ENCODE assay signal across 25 cellular contexts in genomic region chr12:77496714-77497113, GRCh38.
"Had no signal": no experiment of that assay in that cellular context is flagged by ENCODE, and none has a peak within 500 bp of the region (broad histone marks: within the 10 kb centered on the region; RNA-seq: fewer than 3 reads in every experiment).

No MANE protein-coding gene starts in this region.

- H3K36me3 ChIP-seq: esophagus muscularis mucosa, gastroesophageal sphincter, heart left ventricle, left lung, lower lobe of right lung had no signal

- H3K4me2 ChIP-seq: hepatocyte had no signal

- H2AFZ ChIP-seq: hepatocyte had no signal

- ATAC-seq: foreskin keratinocyte, gastroesophageal sphincter, heart left ventricle, left colon, left lung, left ventricle myocardium superior, lower lobe of right lung, mucosa of descending colon had no signal

- DNase-seq: dermis blood vessel endothelial cell; dorsolateral prefrontal cortex; effector CD4-positive, alpha-beta T cell; effector memory CD4-positive, alpha-beta T cell; foreskin keratinocyte; heart left ventricle; hypothalamus; immature natural killer cell; islet precursor cell; kidney; kidney glomerular epithelial cell; left colon; left lung; left ventricle myocardium superior; lower lobe of right lung; mesenchymal stem cell; mucosa of descending colon; naive B cell had no signal

- H3K79me2 ChIP-seq: hepatocyte had no signal

- H3K4me3 ChIP-seq: coronary artery, dorsolateral prefrontal cortex, esophagus muscularis mucosa, gastroesophageal sphincter, heart left ventricle, hepatocyte, left lung, lower lobe of right lung, mucosa of descending colon had no signal

- H3K9me3 ChIP-seq: esophagus muscularis mucosa, gastroesophageal sphincter, heart left ventricle, left lung, lower lobe of right lung, mucosa of descending colon had no signal

- H3K27ac ChIP-seq: coronary artery, dorsolateral prefrontal cortex, esophagus muscularis mucosa, foreskin keratinocyte, gastroesophageal sphincter, heart left ventricle, hepatocyte, left lung, lower lobe of right lung had no signal

- H3K27me3 ChIP-seq: dorsolateral prefrontal cortex, esophagus muscularis mucosa, foreskin keratinocyte, gastroesophageal sphincter, heart left ventricle, hepatocyte, left lung had no signal

- FAIRE-seq: colon, endothelial cell of umbilical vein, frontal cortex, kidney had no signal

- H3K4me1 ChIP-seq: esophagus muscularis mucosa, foreskin keratinocyte, gastroesophageal sphincter, left lung, lower lobe of right lung had no signal
